Comparison of ENCODE assay signal across 21 cellular contexts in the genomic region with DNA sequence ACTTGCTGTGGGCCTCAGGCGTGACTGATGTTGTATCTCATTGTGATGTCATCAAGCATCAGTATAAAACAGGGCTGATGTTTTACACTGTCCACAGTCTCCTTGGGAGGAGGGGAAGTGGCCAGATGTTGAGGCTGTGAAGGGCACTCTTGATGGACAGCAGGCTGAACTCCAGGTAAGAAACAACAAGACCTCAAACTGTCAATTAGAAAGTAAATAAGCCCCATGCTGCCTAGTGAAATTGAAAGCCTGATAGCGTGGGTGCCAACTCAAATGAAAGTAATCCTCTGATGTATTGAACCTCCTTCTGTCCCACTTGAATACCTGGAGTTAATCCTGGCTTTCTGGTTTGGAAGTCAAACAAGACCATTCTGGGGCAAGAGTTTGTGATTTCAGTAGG. TPM values are rescaled to one million over a fixed set of nuclear protein-coding genes. Genes with fewer than 3 reads are reported as not detected.
A peak's percentile ranks its signal among the peaks of the same experiment; 100 is the strongest.
DNase-seq lines count a peak whose midpoint lies in the region; ATAC-seq lines count a peak whose summit lies in the region.
"Had no signal": no experiment of that assay in that cellular context is flagged by ENCODE, and none has a peak within 500 bp of the region (broad histone marks: within the 10 kb centered on the region; RNA-seq: fewer than 3 reads in every experiment).

No MANE protein-coding gene starts in this region.

- H3K4me1 Mint-ChIP-seq in activated CD4-positive, alpha-beta memory T cell treated with anti-CD3 and anti-CD28 coated beads for 36 hours (ENCODE audit: low read depth) = peaks cover 7% of the 10 kb centered on the region
- H3K4me1 Mint-ChIP-seq in activated CD4-positive, alpha-beta memory T cell treated with anti-CD3 and anti-CD28 coated beads, Interleukin-2, amount 10 ng/mL, durations not matched to agents 7 days and 5 days = no peaks in the 10 kb centered on the region

- peak; percentile 10 for DNase-seq in activated CD4-positive, alpha-beta memory T cell treated with anti-CD3 and anti-CD28 coated beads for 36 hours
- no peak for DNase-seq in activated CD4-positive, alpha-beta memory T cell treated with anti-CD3 and anti-CD28 coated beads, Interleukin-2, amount 10 ng/mL, durations not matched to agents 7 days and 5 days
- DNase-seq in NCI-H2081 (lab: John Stamatoyannopoulos, UW) = no peak
- DNase-seq: C1 segment of cervical spinal cord, Caco-2, DMS79, GOT3, MG63, NCI-H1105, NCI-H2029, NCI-H524 had no signal

- H3K27ac Mint-ChIP-seq in activated CD4-positive, alpha-beta memory T cell treated with anti-CD3 and anti-CD28 coated beads for 36 hours = no peak overlapping the region
- H3K27ac Mint-ChIP-seq in activated CD4-positive, alpha-beta memory T cell treated with anti-CD3 and anti-CD28 coated beads, Interleukin-2, amount 10 ng/mL, durations not matched to agents 7 days and 5 days = no peak overlapping the region
- H3K27ac Mint-ChIP-seq: T-helper 2 cell treated with Interferon-gamma antibody and Interleukin-4, amounts not matched to agents 5 μg/mL and 100 μg/mL, for 36 hours had no signal

- H3K4me3 Mint-ChIP-seq in activated CD4-positive, alpha-beta memory T cell treated with anti-CD3 and anti-CD28 coated beads for 36 hours = no peak overlapping the region
- no peak overlapping the region for H3K4me3 Mint-ChIP-seq in activated CD4-positive, alpha-beta memory T cell treated with anti-CD3 and anti-CD28 coated beads, Interleukin-2, amount 10 ng/mL, durations not matched to agents 7 days and 5 days
- H3K4me3 Mint-ChIP-seq: T-helper 2 cell treated with Interferon-gamma antibody and Interleukin-4, amounts not matched to agents 5 μg/mL and 100 μg/mL, for 36 hours had no signal

- H3K27me3 Mint-ChIP-seq in activated CD4-positive, alpha-beta memory T cell treated with anti-CD3 and anti-CD28 coated beads for 36 hours = no peaks in the 10 kb centered on the region
- peaks cover 2% of the 10 kb centered on the region for H3K27me3 Mint-ChIP-seq in activated CD4-positive, alpha-beta memory T cell treated with anti-CD3 and anti-CD28 coated beads, Interleukin-2, amount 10 ng/mL, durations not matched to agents 7 days and 5 days

- ATAC-seq in GM21717 (IDR thresholded peaks at IDR 0.05; ENCODE audit: unreplicated experiment) (peak; percentile 54), HG03439 (IDR thresholded peaks at IDR 0.05; ENCODE audit: unreplicated experiment) (peak; percentile 53), GM21390 (IDR thresholded peaks at IDR 0.05; ENCODE audit: unreplicated experiment) (no peak), HG02884 (IDR thresholded peaks at IDR 0.05; ENCODE audit: unreplicated experiment) (no peak), HG03139 (IDR thresholded peaks at IDR 0.05; ENCODE audit: unreplicated experiment) (no peak)

- POLR2A ChIA-PET in activated CD4-positive, alpha-beta memory T cell treated with anti-CD3 and anti-CD28 coated beads for 36 hours (lab: Charles Lee) = no interaction called here
- POLR2A ChIA-PET in activated CD4-positive, alpha-beta memory T cell treated with anti-CD3 and anti-CD28 coated beads, Interleukin-2, amount 10 ng/mL, durations not matched to agents 7 days and 5 days (lab: Charles Lee) = no interaction called here

- intact Hi-C loops in activated CD4-positive, alpha-beta memory T cell treated with anti-CD3 and anti-CD28 coated beads for 36 hours (cut with micrococcal nuclease) = no loop called here

- H3K36me3 Mint-ChIP-seq in activated CD4-positive, alpha-beta memory T cell treated with anti-CD3 and anti-CD28 coated beads for 36 hours = peaks cover 2% of the 10 kb centered on the region
- no peaks in the 10 kb centered on the region for H3K36me3 Mint-ChIP-seq in activated CD4-positive, alpha-beta memory T cell treated with anti-CD3 and anti-CD28 coated beads, Interleukin-2, amount 10 ng/mL, durations not matched to agents 7 days and 5 days (ENCODE audit: low read depth)

- CTCF ChIA-PET in activated CD4-positive, alpha-beta memory T cell treated with anti-CD3 and anti-CD28 coated beads for 36 hours (lab: Charles Lee) = no interaction called here
- CTCF ChIA-PET in activated CD4-positive, alpha-beta memory T cell treated with anti-CD3 and anti-CD28 coated beads, Interleukin-2, amount 10 ng/mL, durations not matched to agents 7 days and 5 days (lab: Charles Lee) = no interaction called here

- no peaks in the 10 kb centered on the region for H3K9me3 Mint-ChIP-seq in activated CD4-positive, alpha-beta memory T cell treated with anti-CD3 and anti-CD28 coated beads for 36 hours
- H3K9me3 Mint-ChIP-seq in activated CD4-positive, alpha-beta memory T cell treated with anti-CD3 and anti-CD28 coated beads, Interleukin-2, amount 10 ng/mL, durations not matched to agents 7 days and 5 days = no peaks in the 10 kb centered on the region
- H3K9me3 Mint-ChIP-seq: T-helper 2 cell treated with Interferon-gamma antibody and Interleukin-4, amounts not matched to agents 5 μg/mL and 100 μg/mL, for 36 hours had no signal

RNA-seq across cellular contexts. Expression of a gene that starts 19.7 kb away (rescaled TPM):
- total RNA-seq in activated CD4-positive, alpha-beta memory T cell treated with anti-CD3 and anti-CD28 coated beads for 36 hours = 1 to 10 TPM; 1.1 to 1.2 TPM
- total RNA-seq in activated CD4-positive, alpha-beta memory T cell treated with anti-CD3 and anti-CD28 coated beads, Interleukin-2, amount 10 ng/mL, durations not matched to agents 7 days and 5 days = 1 to 10 TPM; 5.0 to 6.8 TPM
- total RNA-seq: A172, Caco-2, G401, OCI-LY7, RPMI7951 had no signal

RNA-seq across cellular contexts. Expression of a gene that starts 26.7 kb away (rescaled TPM):
- total RNA-seq in activated CD4-positive, alpha-beta memory T cell treated with anti-CD3 and anti-CD28 coated beads for 36 hours = 10 to 100 TPM; 52.6 to 63.5 TPM
- 10 to 100 TPM; 36.1 to 37.3 TPM for total RNA-seq in activated CD4-positive, alpha-beta memory T cell treated with anti-CD3 and anti-CD28 coated beads, Interleukin-2, amount 10 ng/mL, durations not matched to agents 7 days and 5 days

RNA-seq across cellular contexts. Expression of a gene that starts 27.0 kb away (rescaled TPM):
- 1 to 10 TPM; 8.7 to 9.7 TPM for total RNA-seq in activated CD4-positive, alpha-beta memory T cell treated with anti-CD3 and anti-CD28 coated beads for 36 hours
- 10 to 100 TPM; 12.5 to 12.7 TPM for total RNA-seq in activated CD4-positive, alpha-beta memory T cell treated with anti-CD3 and anti-CD28 coated beads, Interleukin-2, amount 10 ng/mL, durations not matched to agents 7 days and 5 days

Comparison
In these comparisons a context has a peak if more than half of its experiments do, and no peak if none do; other contexts are left out.
1. ATAC-seq: peak in GM21717 (single experiment) and HG03439 (single experiment); none in GM21390 (single experiment), HG02884 (single experiment) and HG03139 (single experiment).